In genomic region chr13:79485451-79485850, GRCh38 we compare ENCODE assay signal across 1 cellular context.
TF ChIP-seq lines count a peak whose summit lies in the region.

No MANE protein-coding gene starts in this region.

TF ChIP-seq in HCT116, 20 proteins besides CTCF, POLR2A, EP300 and RAD21 (continued from another document):
- TF ChIP-seq MAX (IDR thresholded peaks at IDR 0.05) (no peak), EGR1 (IDR thresholded peaks at IDR 0.05; ENCODE audit: low read depth) (no peak), SIN3A (IDR thresholded peaks at IDR 0.05; ENCODE audit: low read depth) (no peak), TCF7L2 (IDR thresholded peaks at IDR 0.05; ENCODE audit: borderline replicate concordance, extremely low read depth, insufficient read depth, insufficient read length) (no peak), SP1 (IDR thresholded peaks at IDR 0.05; ENCODE audit: low read depth) (no peak)
